12 cellular contexts compared by ENCODE assay signal in the genomic region with DNA sequence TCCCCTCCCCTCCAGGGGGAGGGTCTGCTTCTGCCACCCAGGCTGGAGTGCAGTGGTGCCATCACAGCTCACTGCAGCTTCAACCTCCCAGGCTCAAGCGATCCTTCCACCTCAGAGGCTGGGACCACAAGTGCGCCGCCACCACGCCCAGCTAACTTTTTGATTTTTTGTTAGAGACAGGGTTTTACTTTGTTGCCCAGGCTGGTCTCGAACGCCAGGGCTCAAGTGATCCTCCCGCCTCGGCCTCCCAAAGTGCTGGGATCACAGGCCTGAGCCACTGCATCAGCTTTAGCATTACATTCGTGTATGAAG. TPM values are rescaled to one million over a fixed set of nuclear protein-coding genes. Genes with fewer than 3 reads are reported as not detected.
DNase-seq lines count a peak whose midpoint lies in the region; ATAC-seq and TF ChIP-seq lines count a peak whose summit lies in the region.
"Not testable (repeated sequence)": the region's sequence is repeated elsewhere in the genome, so short reads cannot be mapped to it uniquely, and the experiment has no call there.
"Had no signal": no experiment of that assay in that cellular context is flagged by ENCODE, and none has a peak within 500 bp of the region (broad histone marks: within the 10 kb centered on the region; RNA-seq: fewer than 3 reads in every experiment).

No MANE protein-coding gene starts in this region.

- not testable (repeated sequence) for H3K4me2 ChIP-seq in KMS-11; parathyroid adenoma (ENCODE audit: low read length)

- H3K27ac Mint-ChIP-seq in T-helper 2 cell treated with Interferon-gamma antibody and Interleukin-4, amounts not matched to agents 5 μg/mL and 100 μg/mL, for 36 hours; endodermal cell: not testable (repeated sequence)
- peak overlapping the region; percentile 50 for H3K27ac Mint-ChIP-seq in activated naive CD8-positive, alpha-beta T cell

- TF ChIP-seq CTCF in C4-2B (conservative IDR thresholded peaks at IDR 0.05); KMS-11 (conservative IDR thresholded peaks at IDR 0.05; ENCODE audit: low read depth, low read length); endodermal cell (conservative IDR thresholded peaks at IDR 0.05); right lobe of liver (IDR thresholded peaks at IDR 0.05); parathyroid adenoma (IDR thresholded peaks at IDR 0.05); suprapubic skin (IDR thresholded peaks at IDR 0.05): not testable (repeated sequence)

- ATAC-seq in right lobe of liver: not testable (repeated sequence)

- DNase-seq in T-helper 2 cell treated with Interferon-gamma antibody and Interleukin-4, amounts not matched to agents 5 μg/mL and 100 μg/mL, for 36 hours (ENCODE audit: low spot score); suprapubic skin (ENCODE audit: low spot score in 2 of 2): not testable (repeated sequence)
- DNase-seq in endodermal cell: peak; percentile 75
- DNase-seq in right lobe of liver: peak in 2 of 3 donors; percentile 43 to 52

- TF ChIP-seq POLR2A in right lobe of liver (IDR thresholded peaks at IDR 0.05); suprapubic skin (IDR thresholded peaks at IDR 0.05): not testable (repeated sequence)

- intact Hi-C loops in right lobe of liver (cut with DNase I): not testable (repeated sequence)

- not testable (repeated sequence) for H3K9me3 Mint-ChIP-seq in T-helper 2 cell treated with Interferon-gamma antibody and Interleukin-4, amounts not matched to agents 5 μg/mL and 100 μg/mL, for 36 hours; activated naive CD8-positive, alpha-beta T cell (ENCODE audit: low read depth); endodermal cell

- not testable (repeated sequence) for TF ChIP-seq EP300 in suprapubic skin (IDR thresholded peaks at IDR 0.05)

- H3K36me3 ChIP-seq in KMS-11 (ENCODE audit: insufficient read depth); endodermal cell (ENCODE audit: control insufficient read depth, insufficient read depth, low read length); right lobe of liver; parathyroid adenoma (ENCODE audit: control insufficient read depth, insufficient read depth, low read length); suprapubic skin: not testable (repeated sequence)

- H2AFZ ChIP-seq in KMS-11 (ENCODE audit: low read depth): peak overlapping the region; percentile 60
- H2AFZ ChIP-seq in parathyroid adenoma: peak overlapping the region; percentile 64

- H3K36me3 Mint-ChIP-seq in T-helper 2 cell treated with Interferon-gamma antibody and Interleukin-4, amounts not matched to agents 5 μg/mL and 100 μg/mL, for 36 hours (ENCODE audit: low read depth); activated naive CD8-positive, alpha-beta T cell; endodermal cell (ENCODE audit: low read depth): not testable (repeated sequence)

- H3K9me3 ChIP-seq in endodermal cell (ENCODE audit: control insufficient read depth, low read length); right lobe of liver; parathyroid adenoma (ENCODE audit: control insufficient read depth, low read length); suprapubic skin: not testable (repeated sequence)

- 88 to 97% methylated on average over 5 to 9 of the region's 9 CpGs for WGBS in endodermal cell (ENCODE audit: insufficient coverage in 1 of 2, insufficient read length in 1 of 2), 2 experiments
- WGBS in right lobe of liver (ENCODE audit: insufficient coverage, low coverage, low lambda C conversion rate, missing lambda C conversion rate): 99% methylated on average over 6 of the region's 9 CpGs
- WGBS in suprapubic skin: 91% methylated on average over 9 of the region's 9 CpGs

- not testable (repeated sequence) for H4K20me1 ChIP-seq in KMS-11 (ENCODE audit: insufficient read depth)

- H3K79me2 ChIP-seq in KMS-11 (ENCODE audit: insufficient read depth, low read depth) (peaks cover 31% of the 10 kb centered on the region), parathyroid adenoma (peaks cover 15% of the 10 kb centered on the region)

- not testable (repeated sequence) for H3K4me3 ChIP-seq in KMS-11 (IDR thresholded peaks at IDR 0.05; ENCODE audit: insufficient read depth, low read depth, low read length); endodermal cell (ENCODE audit: low read length); right lobe of liver; parathyroid adenoma (ENCODE audit: low read depth, low read length); suprapubic skin

- peaks cover 20% of the 10 kb centered on the region for H3K4me1 ChIP-seq in KMS-11 (ENCODE audit: low read depth, poor library complexity, severe bottlenecking)
- not testable (repeated sequence) for H3K4me1 ChIP-seq in endodermal cell (ENCODE audit: control insufficient read depth, insufficient read depth, low read length); parathyroid adenoma
- H3K4me1 ChIP-seq in right lobe of liver: peaks cover 0 to 35% (median 1%) of the 10 kb centered on the region in 4 donors
- H3K4me1 ChIP-seq in suprapubic skin: peaks cover 25% of the 10 kb centered on the region

- H3K27me3 ChIP-seq in KMS-11 (ENCODE audit: insufficient read depth, low read depth); endodermal cell (ENCODE audit: control insufficient read depth, insufficient read depth, low read length, poor library complexity, severe bottlenecking); right lobe of liver; parathyroid adenoma (ENCODE audit: control insufficient read depth, insufficient read depth, low read length); suprapubic skin: not testable (repeated sequence)

- peak overlapping the region; percentile 19 for H3K4me3 Mint-ChIP-seq in T-helper 2 cell treated with Interferon-gamma antibody and Interleukin-4, amounts not matched to agents 5 μg/mL and 100 μg/mL, for 36 hours
- peak overlapping the region; percentile 38 for H3K4me3 Mint-ChIP-seq in activated naive CD8-positive, alpha-beta T cell
- peak overlapping the region; percentile 95 for H3K4me3 Mint-ChIP-seq in endodermal cell

- H3K9ac ChIP-seq in KMS-11; endodermal cell (ENCODE audit: extremely low read depth, low read length, poor library complexity, severe bottlenecking); parathyroid adenoma: not testable (repeated sequence)

- H3K27me3 Mint-ChIP-seq in T-helper 2 cell treated with Interferon-gamma antibody and Interleukin-4, amounts not matched to agents 5 μg/mL and 100 μg/mL, for 36 hours (ENCODE audit: low read depth); activated naive CD8-positive, alpha-beta T cell; endodermal cell (ENCODE audit: insufficient read depth): not testable (repeated sequence)

- H3K4me1 Mint-ChIP-seq in T-helper 2 cell treated with Interferon-gamma antibody and Interleukin-4, amounts not matched to agents 5 μg/mL and 100 μg/mL, for 36 hours (ENCODE audit: low read depth): peaks cover 22% of the 10 kb centered on the region
- H3K4me1 Mint-ChIP-seq in activated naive CD8-positive, alpha-beta T cell (ENCODE audit: low read depth): peaks cover 40% of the 10 kb centered on the region
- H3K4me1 Mint-ChIP-seq in endodermal cell: peaks cover 36% of the 10 kb centered on the region

- H3K27ac ChIP-seq in C4-2B (peak overlapping the region; percentile 83), right lobe of liver (peak overlapping the region in 1 of 3 donors; percentile 24), suprapubic skin (peak overlapping the region; percentile 93)
- H3K27ac ChIP-seq in KMS-11; endodermal cell (ENCODE audit: low read depth, low read length); parathyroid adenoma: not testable (repeated sequence)

RNA-seq across cellular contexts. Expression of gene TCAF1, which starts 0.6 kb away (rescaled TPM):
- 100 to 1,000 TPM in 1 of 2 donors, 10 to 100 TPM in 1; 67.7 to 123 TPM for total RNA-seq in endodermal cell
- 79.2 TPM for polyA plus RNA-seq in endodermal cell (2013, experiment 1 of 2)
- 85.0 TPM for polyA plus RNA-seq in endodermal cell (2013, experiment 2 of 2)
- 10 to 100 TPM; 31.6 to 52.9 (median 45.8) TPM for total RNA-seq in right lobe of liver
- total RNA-seq in suprapubic skin: 10 to 100 TPM; 26.6 to 56.7 (median 30.7) TPM

RNA-seq across cellular contexts. Expression of gene OR2F2, which starts 32.5 kb away (rescaled TPM):
- total RNA-seq in endodermal cell (not detected), right lobe of liver (not detected), suprapubic skin (not detected)
- not detected for polyA plus RNA-seq in endodermal cell (2013, experiment 1 of 2)
- not detected for polyA plus RNA-seq in endodermal cell (2013, experiment 2 of 2)
- total RNA-seq: activated B cell treated with CpG ODN at 0.5 μM for 24 hours; activated CD8-positive, alpha-beta memory T cell treated with anti-CD3 and anti-CD28 coated beads, Interleukin-2, amount 10 ng/mL, durations not matched to agents 7 days and 5 days; left cardiac atrium; ureter had no signal

RNA-seq across cellular contexts. Expression of gene OR2F1, which starts 52.1 kb away (rescaled TPM):
- total RNA-seq in endodermal cell: not detected
- not detected for polyA plus RNA-seq in endodermal cell (2013, experiment 1 of 2)
- not detected for polyA plus RNA-seq in endodermal cell (2013, experiment 2 of 2)
- not detected for total RNA-seq in right lobe of liver
- not detected for total RNA-seq in suprapubic skin
- total RNA-seq: activated B cell treated with CpG ODN at 0.5 μM for 24 hours; activated CD8-positive, alpha-beta memory T cell treated with anti-CD3 and anti-CD28 coated beads, Interleukin-2, amount 10 ng/mL, durations not matched to agents 7 days and 5 days; left cardiac atrium; ureter had no signal

Comparison
In these comparisons a context has a peak if more than half of its experiments do, and no peak if none do; other contexts are left out.
1. H3K4me3 Mint-ChIP-seq: peak in every context shown above with its lines; median percentile 95 in endodermal cell; 38 in activated naive CD8-positive, alpha-beta T cell; 19 in T-helper 2 cell treated with Interferon-gamma antibody and Interleukin-4, amounts not matched to agents 5 μg/mL and 100 μg/mL, for 36 hours.